ENCODE assay signal across 8 cellular contexts in the genomic region with DNA sequence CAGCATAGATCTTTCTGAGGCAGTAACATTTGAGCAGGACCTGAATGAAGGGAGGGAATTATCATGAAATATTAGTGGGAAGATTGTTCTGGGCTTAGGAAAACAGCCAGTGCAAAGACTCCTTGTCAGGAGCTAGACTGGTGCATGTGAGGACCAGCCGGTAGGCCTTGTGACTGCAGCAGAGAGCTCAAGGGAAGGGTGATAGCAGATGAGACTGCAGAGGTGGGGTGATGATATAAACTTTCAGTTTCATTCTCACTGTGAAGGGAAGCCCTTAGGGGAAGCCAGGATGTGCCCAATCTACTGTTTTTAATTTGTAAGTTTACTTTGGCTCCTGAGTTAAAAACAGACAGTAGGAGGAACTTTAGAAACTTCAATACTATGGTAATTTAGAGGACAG. TPM values are rescaled to one million over a fixed set of nuclear protein-coding genes. Genes with fewer than 3 reads are reported as not detected.
DNase-seq lines count a peak whose midpoint lies in the region; ATAC-seq and TF ChIP-seq lines count a peak whose summit lies in the region.

No MANE protein-coding gene starts in this region.

- no peak for TF ChIP-seq CTCF in choroid plexus epithelial cell (conservative IDR thresholded peaks at IDR 0.05; ENCODE audit: low read depth, low read length)

- peak overlapping the region; percentile 73 for H3K4me3 Mint-ChIP-seq in T-helper 2 cell treated with Interferon-gamma antibody and Interleukin-4, amounts not matched to agents 5 μg/mL and 100 μg/mL, for 36 hours

- H3K4me1 ChIP-seq in skeletal muscle satellite cell (ENCODE audit: control insufficient read depth, insufficient read depth, low read length), result peaks cover 32% of the 10 kb centered on the region

- peaks cover 5% of the 10 kb centered on the region for H3K27me3 ChIP-seq in skeletal muscle satellite cell (ENCODE audit: control insufficient read depth, insufficient read depth, low read length)

- no peak overlapping the region for H3K9ac ChIP-seq in skeletal muscle satellite cell (ENCODE audit: low read depth, low read length)

- H3K36me3 ChIP-seq in skeletal muscle satellite cell (ENCODE audit: insufficient read depth, low read length), result no peaks in the 10 kb centered on the region

- H3K36me3 Mint-ChIP-seq in T-helper 2 cell treated with Interferon-gamma antibody and Interleukin-4, amounts not matched to agents 5 μg/mL and 100 μg/mL, for 36 hours (ENCODE audit: low read depth), result peaks cover 5% of the 10 kb centered on the region

- H3K9me3 ChIP-seq in skeletal muscle satellite cell (replicated peaks; ENCODE audit: low read length), result no peaks in the 10 kb centered on the region

- H3K4me2 ChIP-seq in skeletal muscle satellite cell (ENCODE audit: low read length), result peak overlapping the region; percentile 65

- H3K27ac Mint-ChIP-seq in T-helper 2 cell treated with Interferon-gamma antibody and Interleukin-4, amounts not matched to agents 5 μg/mL and 100 μg/mL, for 36 hours, result peak overlapping the region; percentile 89

- H3K4me1 Mint-ChIP-seq in T-helper 2 cell treated with Interferon-gamma antibody and Interleukin-4, amounts not matched to agents 5 μg/mL and 100 μg/mL, for 36 hours (ENCODE audit: low read depth), result peaks cover 39% of the 10 kb centered on the region

- H3K9me3 Mint-ChIP-seq in T-helper 2 cell treated with Interferon-gamma antibody and Interleukin-4, amounts not matched to agents 5 μg/mL and 100 μg/mL, for 36 hours, result peaks cover 7% of the 10 kb centered on the region

- peak; percentile 62 for DNase-seq in T-helper 2 cell treated with Interferon-gamma antibody and Interleukin-4, amounts not matched to agents 5 μg/mL and 100 μg/mL, for 36 hours (ENCODE audit: low spot score)
- DNase-seq in choroid plexus epithelial cell (ENCODE audit: low read depth), result peak; percentile 87
- DNase-seq in nucleus accumbens (lab: John Stamatoyannopoulos, UW), result no peak
- DNase-seq in ureter (ENCODE audit: low spot score), result no peak
- DNase-seq in HPDE6-E6E7 (ENCODE audit: extremely low spot score), result no peak

- no peak overlapping the region for H3K4me3 ChIP-seq in choroid plexus epithelial cell (ENCODE audit: low read depth, low read length)
- H3K4me3 ChIP-seq in skeletal muscle satellite cell (ENCODE audit: low read length), result no peak overlapping the region

- H3K27me3 Mint-ChIP-seq in T-helper 2 cell treated with Interferon-gamma antibody and Interleukin-4, amounts not matched to agents 5 μg/mL and 100 μg/mL, for 36 hours (ENCODE audit: low read depth), result peaks cover 6% of the 10 kb centered on the region

- ATAC-seq in GM19035 (IDR thresholded peaks at IDR 0.05; ENCODE audit: unreplicated experiment) (peak; percentile 97), HG03064 (IDR thresholded peaks at IDR 0.05; ENCODE audit: low read depth, unreplicated experiment) (peak; percentile 97)

RNA-seq across cellular contexts. Expression of gene IL22, which starts 12.4 kb away (rescaled TPM):
- not detected in 2 replicates for total RNA-seq in skeletal muscle satellite cell (2012; rRNA removed)
- total RNA-seq in ureter, result not detected

RNA-seq across cellular contexts. Expression of gene IL26, which starts 15.4 kb away (rescaled TPM):
- total RNA-seq in skeletal muscle satellite cell (2012; rRNA removed), result not detected in 2 replicates
- total RNA-seq in ureter, result not detected

Comparison
In these comparisons a context has a peak if more than half of its experiments do, and no peak if none do; other contexts are left out.
1. DNase-seq: peak in T-helper 2 cell treated with Interferon-gamma antibody and Interleukin-4, amounts not matched to agents 5 μg/mL and 100 μg/mL, for 36 hours (single experiment) and choroid plexus epithelial cell (single experiment); none in nucleus accumbens (0 of 56), ureter (single experiment) and HPDE6-E6E7 (single experiment).